In genomic region chr4:129327637-129328036, GRCh38 we compare ENCODE assay signal across 21 cellular contexts.
A peak's percentile ranks its signal among the peaks of the same experiment; 100 is the strongest.
DNase-seq lines count a peak whose midpoint lies in the region; ATAC-seq and TF ChIP-seq lines count a peak whose summit lies in the region.
"Had no signal": no experiment of that assay in that cellular context is flagged by ENCODE, and none has a peak within 500 bp of the region (broad histone marks: within the 10 kb centered on the region; RNA-seq: fewer than 3 reads in every experiment).

No MANE protein-coding gene starts in this region.

- no peak for TF ChIP-seq POLR2A in NB4 (IDR thresholded peaks at IDR 0.05; ENCODE audit: extremely low read depth, insufficient read length)

- H3K36me3 ChIP-seq in neutrophil: no peaks in the 10 kb centered on the region
- no peaks in the 10 kb centered on the region for H3K36me3 ChIP-seq in H7 (replicated peaks; ENCODE audit: control insufficient read depth, insufficient read depth, low read length)
- H3K36me3 ChIP-seq: heart right ventricle, Peyer's patch, thoracic aorta, vagina had no signal

- TF ChIP-seq CTCF in NB4 (IDR thresholded peaks at IDR 0.05; ENCODE audit: low read depth, low read length) (no peak), neutrophil (IDR thresholded peaks at IDR 0.05) (no peak)

- peaks cover 20 to 27% of the 10 kb centered on the region in 2 experiments for H3K4me1 ChIP-seq in neutrophil (ENCODE audit: control insufficient read depth in 1 of 2, insufficient read depth in 1 of 2, low read depth in 1 of 2, low read length in 1 of 2)
- H3K4me1 ChIP-seq: Peyer's patch, psoas muscle, vagina had no signal

- H3K27ac ChIP-seq in neutrophil: peak overlapping the region; percentile 79
- H3K27ac ChIP-seq: Peyer's patch, psoas muscle, thoracic aorta, vagina had no signal

- ATAC-seq in GM18511 (IDR thresholded peaks at IDR 0.05; ENCODE audit: unreplicated experiment) (no peak), GM21390 (IDR thresholded peaks at IDR 0.05; ENCODE audit: unreplicated experiment) (no peak)
- ATAC-seq: activated CD8-positive, alpha-beta T cell treated with anti-CD3 and anti-CD28 coated beads for 36 hours; esophagus mucosa; psoas muscle; T-helper 17 cell had no signal

- H3K4me3 ChIP-seq in NB4 (ENCODE audit: low read depth, low read length) (no peak overlapping the region), neutrophil (ENCODE audit: low read depth in 1 of 2, low read length in 1 of 2) (peak overlapping the region; percentile 13 to 37), H7 (ENCODE audit: insufficient read depth, low read depth, low read length) (no peak overlapping the region)
- H3K4me3 ChIP-seq: heart right ventricle, Peyer's patch, psoas muscle, thoracic aorta, vagina had no signal

- DNase-seq in CD1c-positive myeloid dendritic cell (ENCODE audit: extremely low spot score) (peak; percentile 91), NB4 (ENCODE audit: low read depth) (peak; percentile 37), SKM-1 (lab: John Stamatoyannopoulos, UW; ENCODE audit: unreplicated experiment) (peak; percentile 38), H7 (no peak), NCI-H345 (lab: John Stamatoyannopoulos, UW) (no peak)
- DNase-seq: activated CD4-positive, alpha-beta T cell treated with anti-CD3 and anti-CD28 coated beads for 1 hour; activated CD8-positive, alpha-beta T cell treated with anti-CD3 and anti-CD28 coated beads for 36 hours; anterior cingulate cortex; foreskin fibroblast; heart right ventricle; NCI-H510A; Peyer's patch; psoas muscle; stimulated activated naive CD4-positive, alpha-beta T cell treated with Interleukin-2 at 50 U/mL for 16 hours; T-helper 17 cell had no signal

- H3K9me3 ChIP-seq in neutrophil: no peaks in the 10 kb centered on the region
- H3K9me3 ChIP-seq: Peyer's patch, psoas muscle, thoracic aorta, vagina had no signal

- no peaks in the 10 kb centered on the region for H3K27me3 ChIP-seq in neutrophil
- no peaks in the 10 kb centered on the region for H3K27me3 ChIP-seq in H7 (ENCODE audit: control insufficient read depth, insufficient read depth, low read length)
- H3K27me3 ChIP-seq: Peyer's patch, vagina had no signal

Comparison
In these comparisons a context has a peak if more than half of its experiments do, and no peak if none do; other contexts are left out.
1. DNase-seq: peak in CD1c-positive myeloid dendritic cell (single experiment), NB4 (single experiment) and SKM-1 (single experiment); none in H7 (single experiment) and NCI-H345 (single experiment).
2. H3K4me3 ChIP-seq: peak in neutrophil (2 of 2); none in NB4 (single experiment) and H7 (single experiment).